ENCODE assay signal across 10 cellular contexts in genomic region chr20:4663553-4663952, GRCh38. TPM values are rescaled to one million over a fixed set of nuclear protein-coding genes. Genes with fewer than 3 reads are reported as not detected.
"Had no signal": no experiment of that assay in that cellular context is flagged by ENCODE, and none has a peak within 500 bp of the region (broad histone marks: within the 10 kb centered on the region; RNA-seq: fewer than 3 reads in every experiment).

No MANE protein-coding gene starts in this region.

- H3K27ac ChIP-seq: GM23248 had no signal

- H3K9ac ChIP-seq: GM23248 had no signal

- DNase-seq: GM23248, GOT3, H7, HCEC 1CT, HFFc6, IMR-90, KG1 had no signal

- FAIRE-seq: HTR-8/SVneo, K562 had no signal

- H3K4me3 ChIP-seq: GM23248, K562 had no signal

- H2AFZ ChIP-seq: GM23248 had no signal

- H3K9me3 Mint-ChIP-seq: HFFc6 had no signal

- H3K4me3 Mint-ChIP-seq: HFFc6 had no signal

RNA-seq across cellular contexts. Expression of gene PRND, which starts 58.2 kb away (rescaled TPM):
- total RNA-seq: GM23248, HT-29, IMR-90, K562 had no signal
